ENCODE assay signal across 27 cellular contexts in genomic region chr18:60172030-60172429, GRCh38.
"Had no signal": no experiment of that assay in that cellular context is flagged by ENCODE, and none has a peak within 500 bp of the region (broad histone marks: within the 10 kb centered on the region; RNA-seq: fewer than 3 reads in every experiment).

No MANE protein-coding gene starts in this region.

- H3K4me1 ChIP-seq: pancreas, psoas muscle, right lobe of liver, sigmoid colon, thyroid gland, tibial nerve, upper lobe of left lung, vagina had no signal

- H3K36me3 ChIP-seq: neutrophil, pancreas, right lobe of liver, sigmoid colon, thoracic aorta, thyroid gland, tibial nerve, upper lobe of left lung, vagina had no signal

- H3K9me3 ChIP-seq: neutrophil, pancreas, psoas muscle, right lobe of liver, sigmoid colon, thoracic aorta, thyroid gland, tibial nerve, upper lobe of left lung, vagina had no signal

- H3K27me3 ChIP-seq: neutrophil, pancreas, right lobe of liver, sigmoid colon, thyroid gland, tibial nerve, upper lobe of left lung, vagina had no signal

- DNase-seq: naive B cell; naive thymus-derived CD8-positive, alpha-beta T cell; nephron progenitor cell; nucleus accumbens; pancreas; psoas muscle; right cardiac atrium; right lobe of liver; sigmoid colon; small intestine; stimulated activated CD4-positive, alpha-beta T cell treated with anti-CD3 and anti-CD28 coated beads, Interleukin-15, amount 100 ng/mL, for 24 hours; stimulated activated CD4-positive, alpha-beta T cell treated with anti-CD3 and anti-CD28 coated beads, Interleukin-2, amount 100 ng/mL, for 24 hours; stimulated activated CD4-positive, alpha-beta T cell treated with anti-CD3 and anti-CD28 coated beads, Interleukin-2, amount 100 ng/mL, for 48 hours; stimulated activated CD4-positive, alpha-beta T cell treated with anti-CD3 and anti-CD28 coated beads, Interleukin-4, amount 100 ng/mL, for 24 hours; stimulated activated naive CD4-positive, alpha-beta T cell; stimulated activated naive CD8-positive, alpha-beta T cell treated with anti-CD3 and anti-CD28 coated beads, Interleukin-15, amount 100 ng/mL, for 72 hours; stimulated activated naive CD8-positive, alpha-beta T cell treated with anti-CD3 and anti-CD28 coated beads, Interleukin-15, Interleukin-2, amounts not matched to agents 100 U/mL and 50 U/mL, for 24 hours; substantia nigra; thyroid gland; trophoblast cell; upper lobe of left lung had no signal

- ATAC-seq: naive thymus-derived CD8-positive, alpha-beta T cell; natural killer cell treated with Interleukin-12 subunit alpha and Interleukin-12 subunit beta and Interleukin-15 and Interleukin-18, amount 100 ng/mL, for 72 hours; pancreas; psoas muscle; right cardiac atrium; right lobe of liver; stimulated activated memory B cell treated with anti-CD40 and anti-IgM and Interleukin-4, amounts not matched to agents 10 μg/mL and 1 μg/mL and 100 μg/mL, for 72 hours; stimulated activated naive CD8-positive, alpha-beta T cell treated with anti-CD3 and anti-CD28 coated beads, Interleukin-15, amount 100 ng/mL, for 72 hours; stimulated activated naive CD8-positive, alpha-beta T cell treated with anti-CD3 and anti-CD28 coated beads, Interleukin-15, Interleukin-2, amounts not matched to agents 100 U/mL and 50 U/mL, for 24 hours had no signal

- H3K4me3 ChIP-seq: pancreas, psoas muscle, right lobe of liver, sigmoid colon, thoracic aorta, thyroid gland, tibial nerve, upper lobe of left lung, vagina had no signal

- H3K27ac ChIP-seq: neutrophil, pancreas, psoas muscle, right lobe of liver, sigmoid colon, thoracic aorta, thyroid gland, tibial nerve, upper lobe of left lung, vagina had no signal
